In the genomic region with DNA sequence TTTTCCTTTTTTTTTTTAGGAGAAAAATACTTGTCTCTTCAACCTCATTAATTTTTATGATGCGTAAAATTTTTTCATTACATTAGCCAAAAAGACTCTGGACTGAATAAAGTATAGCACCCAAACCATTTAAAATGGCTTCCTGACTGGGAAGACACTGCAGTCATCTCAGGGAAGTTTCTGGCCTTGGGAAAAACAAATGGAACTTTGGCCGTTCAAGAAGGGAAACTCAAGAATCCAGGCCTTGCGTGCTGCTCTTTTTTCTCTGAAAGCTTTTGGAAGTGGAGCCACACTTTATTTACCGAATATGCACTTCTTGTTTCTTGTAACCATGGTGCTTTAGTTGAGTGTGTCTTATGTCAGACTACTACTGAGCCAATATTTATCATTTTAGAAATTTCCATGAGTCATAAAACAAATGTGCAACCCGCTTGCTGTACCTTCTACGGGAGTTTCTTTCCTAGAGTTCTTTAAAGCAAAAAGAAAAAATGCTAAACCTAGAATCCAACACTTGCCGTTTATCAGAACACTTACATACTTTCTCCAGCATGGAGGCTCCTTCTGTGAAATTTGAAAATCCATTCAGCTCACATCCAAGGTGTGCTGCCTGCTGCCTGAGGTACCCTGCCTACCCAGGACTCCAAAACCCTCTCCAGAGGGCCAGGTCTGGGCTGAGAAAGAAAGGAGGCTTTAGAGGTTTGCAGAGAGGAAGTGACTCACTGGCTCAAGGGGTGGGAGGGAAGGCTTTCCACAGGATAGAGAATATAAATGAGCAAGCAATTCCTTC, we compare ENCODE assay signal across 8 cellular contexts. TPM values are rescaled to one million over a fixed set of nuclear protein-coding genes. Genes with fewer than 3 reads are reported as not detected.
DNase-seq lines count a peak whose midpoint lies in the region; ATAC-seq and TF ChIP-seq lines count a peak whose summit lies in the region.

No MANE protein-coding gene starts in this region.

- no peak for TF ChIP-seq CTCF in activated CD8-positive, alpha-beta T cell treated with anti-CD3 and anti-CD28 coated beads for 36 hours (IDR thresholded peaks at IDR 0.05)
- peak; percentile 12 for TF ChIP-seq CTCF in foreskin keratinocyte (conservative IDR thresholded peaks at IDR 0.05)

- intact Hi-C loops in activated CD8-positive, alpha-beta T cell treated with anti-CD3 and anti-CD28 coated beads for 36 hours (cut with micrococcal nuclease) = no loop called here

- CTCF ChIA-PET in activated CD8-positive, alpha-beta T cell treated with anti-CD3 and anti-CD28 coated beads for 36 hours (lab: Charles Lee) = interaction anchor here (1.4 to 1.9 kb wide), 2 partner anchors 12 to 54 kb away, joined by 3 to 4 read pairs; no protein-coding TSS in a partner anchor

- DNase-seq in COLO668 (lab: John Stamatoyannopoulos, UW; ENCODE audit: unreplicated experiment) = peak; percentile 50
- DNase-seq in activated CD8-positive, alpha-beta T cell treated with anti-CD3 and anti-CD28 coated beads for 36 hours = peak; percentile 39
- DNase-seq in foreskin keratinocyte = peak; percentile 85 to 93
- no peak for DNase-seq in pons (ENCODE audit: low spot score)

- no peaks in the 10 kb centered on the region for H3K36me3 Mint-ChIP-seq in activated CD8-positive, alpha-beta T cell treated with anti-CD3 and anti-CD28 coated beads for 36 hours (ENCODE audit: low read depth)

- H3K9me3 Mint-ChIP-seq in activated CD8-positive, alpha-beta T cell treated with anti-CD3 and anti-CD28 coated beads for 36 hours = no peaks in the 10 kb centered on the region

- H3K27me3 ChIP-seq in HUES48 (ENCODE audit: control insufficient read depth, insufficient read depth, low read length) = no peaks in the 10 kb centered on the region
- H3K27me3 ChIP-seq in foreskin keratinocyte = no peaks in the 10 kb centered on the region
- H3K27me3 ChIP-seq in rectal smooth muscle tissue (ENCODE audit: control insufficient read depth, insufficient read depth, low read length) = no peaks in the 10 kb centered on the region

- H3K4me1 ChIP-seq in HUES48 (ENCODE audit: control insufficient read depth, insufficient read depth, low read length) (peaks cover 27% of the 10 kb centered on the region), foreskin keratinocyte (peaks cover 29% of the 10 kb centered on the region), rectal smooth muscle tissue (ENCODE audit: control insufficient read depth, insufficient read depth, low read length) (peaks cover 31% of the 10 kb centered on the region)

- no peaks in the 10 kb centered on the region for H3K27me3 Mint-ChIP-seq in activated CD8-positive, alpha-beta T cell treated with anti-CD3 and anti-CD28 coated beads for 36 hours

- H3K27ac ChIP-seq in HUES48 (ENCODE audit: low read depth, low read length) = peak overlapping the region; percentile 89
- H3K27ac ChIP-seq in foreskin keratinocyte = peak overlapping the region; percentile 99
- peak overlapping the region; percentile 94 for H3K27ac ChIP-seq in rectal smooth muscle tissue (ENCODE audit: low read depth, low read length)

- POLR2A ChIA-PET in activated CD8-positive, alpha-beta T cell treated with anti-CD3 and anti-CD28 coated beads for 36 hours (lab: Charles Lee) = interaction anchor here (0.7 kb wide), 1 partner anchor 54 kb away, joined by 3 read pairs; no protein-coding TSS in a partner anchor

- no peak overlapping the region; the same call in 1 of the 2 replicates for H3K4me3 ChIP-seq in HUES48 (ENCODE audit: low read depth, low read length)
- no peak overlapping the region for H3K4me3 ChIP-seq in rectal smooth muscle tissue (ENCODE audit: low read length)

- H3K9me3 ChIP-seq in HUES48 (ENCODE audit: control insufficient read depth, insufficient read depth, low read length) = no peaks in the 10 kb centered on the region

- peak overlapping the region; percentile 79 for H3K27ac Mint-ChIP-seq in activated CD8-positive, alpha-beta T cell treated with anti-CD3 and anti-CD28 coated beads for 36 hours

- H3K36me3 ChIP-seq in HUES48 (ENCODE audit: control insufficient read depth, insufficient read depth, low read length) (no peaks in the 10 kb centered on the region), rectal smooth muscle tissue (ENCODE audit: control insufficient read depth, insufficient read depth, low read length) (no peaks in the 10 kb centered on the region)

- peak; percentile 79 for ATAC-seq in activated CD8-positive, alpha-beta T cell treated with anti-CD3 and anti-CD28 coated beads for 36 hours
- peak; percentile 86 for ATAC-seq in foreskin keratinocyte
- ATAC-seq in GM18907 (IDR thresholded peaks at IDR 0.05; ENCODE audit: unreplicated experiment) = no peak
- ATAC-seq in GM21576 (IDR thresholded peaks at IDR 0.05; ENCODE audit: unreplicated experiment) = no peak

- no peak overlapping the region for H3K4me3 Mint-ChIP-seq in activated CD8-positive, alpha-beta T cell treated with anti-CD3 and anti-CD28 coated beads for 36 hours

- H3K9ac ChIP-seq in HUES48 (ENCODE audit: low read depth, low read length) (peak overlapping the region; percentile 22; the same call in 1 of the 2 replicates), rectal smooth muscle tissue (ENCODE audit: low read length) (no peak overlapping the region)

- H3K4me1 Mint-ChIP-seq in activated CD8-positive, alpha-beta T cell treated with anti-CD3 and anti-CD28 coated beads for 36 hours (ENCODE audit: low read depth) = peaks cover 33% of the 10 kb centered on the region

RNA-seq across cellular contexts. Expression of a gene that starts 11.5 kb away (rescaled TPM):
- 10 to 100 TPM; 55.5 to 56.4 TPM for total RNA-seq in activated CD8-positive, alpha-beta T cell treated with anti-CD3 and anti-CD28 coated beads for 36 hours
- 398 and 412 TPM in 2 replicates for total RNA-seq in foreskin keratinocyte
- 428 and 454 TPM in 2 replicates for polyA plus RNA-seq in foreskin keratinocyte

RNA-seq across cellular contexts. Expression of a gene that starts 27.2 kb away (rescaled TPM):
- total RNA-seq in activated CD8-positive, alpha-beta T cell treated with anti-CD3 and anti-CD28 coated beads for 36 hours = under 1 TPM; 0.18 TPM
- total RNA-seq in foreskin keratinocyte = 1.4 and 1.8 TPM in 2 replicates
- polyA plus RNA-seq in foreskin keratinocyte = 1.3 and 1.5 TPM in 2 replicates

Comparison
In these comparisons a context has a peak if more than half of its experiments do, and no peak if none do; other contexts are left out.
1. ATAC-seq: peak in activated CD8-positive, alpha-beta T cell treated with anti-CD3 and anti-CD28 coated beads for 36 hours (single experiment) and foreskin keratinocyte (single experiment); none in GM18907 (single experiment) and GM21576 (single experiment).
2. Peak in every context shown above with its lines, with median percentiles within 50 percentile points of each other: H3K27ac ChIP-seq.